1 cellular context compared by ENCODE assay signal in genomic region chr20:50217207-50217949, GRCh38.
TF ChIP-seq lines count a peak whose summit lies in the region.

No MANE protein-coding gene starts in this region.

TF ChIP-seq in GM23338, 12 proteins besides CTCF, POLR2A, EP300 and RAD21 (continued from another document):
- TF ChIP-seq ZNF462 (CRISPR knock-in tag; IDR thresholded peaks at IDR 0.05) (no peak), ZNF331 (CRISPR knock-in tag; IDR thresholded peaks at IDR 0.05; ENCODE audit: low read depth) (no peak), EZH2phosphoT487 (IDR thresholded peaks at IDR 0.05; ENCODE audit: unreplicated experiment) (no peak), EZH2 (IDR thresholded peaks at IDR 0.05; ENCODE audit: low read depth, unreplicated experiment) (no peak), POLR2AphosphoS5 (IDR thresholded peaks at IDR 0.05; ENCODE audit: low read depth) (no peak), REST (IDR thresholded peaks at IDR 0.05; ENCODE audit: unreplicated experiment) (no peak), JUNB (IDR thresholded peaks at IDR 0.05; ENCODE audit: unreplicated experiment) (no peak), ETS1 (IDR thresholded peaks at IDR 0.05) (no peak)
